25 cellular contexts compared by ENCODE assay signal in genomic region chr17:5033352-5034015, GRCh38. TPM values are rescaled to one million over a fixed set of nuclear protein-coding genes. Genes with fewer than 3 reads are reported as not detected.
DNase-seq lines count a peak whose midpoint lies in the region; ATAC-seq and TF ChIP-seq lines count a peak whose summit lies in the region.
"Had no signal": no experiment of that assay in that cellular context is flagged by ENCODE, and none has a peak within 500 bp of the region (broad histone marks: within the 10 kb centered on the region; RNA-seq: fewer than 3 reads in every experiment).

No MANE protein-coding gene starts in this region.

- H3K9me3 ChIP-seq in duodenal mucosa (ENCODE audit: control insufficient read depth in 1 of 2, low read length in 2 of 2) (no peaks in the 10 kb centered on the region), osteoblast (ENCODE audit: low read depth, low read length) (no peaks in the 10 kb centered on the region)
- H3K9me3 ChIP-seq: Caco-2 had no signal

- no peak overlapping the region for H2AFZ ChIP-seq in osteoblast (ENCODE audit: low read length)
- H2AFZ ChIP-seq: PC-9 had no signal

- no peak for DNase-seq in HFFc6
- peak; percentile 60 for DNase-seq in osteoblast (ENCODE audit: insufficient read length, low spot score, missing footprints)
- DNase-seq in NCI-H1092 (lab: John Stamatoyannopoulos, UW): no peak
- DNase-seq: ACHN, Caco-2, DMS153, EL, MV-4-11, NCI-H1417, NCI-H187, NCI-H226, NCI-H524, PC-9, SIG-M5, T-cell had no signal

- peaks cover 6% of the 10 kb centered on the region for H3K4me1 Mint-ChIP-seq in HFFc6 (ENCODE audit: low read depth)

- peaks cover 15% of the 10 kb centered on the region for H3K27me3 Mint-ChIP-seq in HFFc6 (ENCODE audit: insufficient read depth)
- H3K27me3 Mint-ChIP-seq: T-cell had no signal

- H3K79me2 ChIP-seq in osteoblast (ENCODE audit: insufficient read depth, low read length): no peaks in the 10 kb centered on the region

- H3K4me1 ChIP-seq in duodenal mucosa (ENCODE audit: control insufficient read depth in 1 of 2, insufficient read depth in 2 of 2, low read length in 2 of 2) (peaks cover 16 to 25% of the 10 kb centered on the region in 2 donors), osteoblast (ENCODE audit: insufficient read depth, low read length) (peaks cover 2% of the 10 kb centered on the region)
- H3K4me1 ChIP-seq: Caco-2 had no signal

- H3K4me3 Mint-ChIP-seq in HFFc6: no peak overlapping the region

- H4K20me1 ChIP-seq in osteoblast (ENCODE audit: insufficient read depth, low read length): no peaks in the 10 kb centered on the region

- peak overlapping the region in 1 of 2 donors; percentile 39 for H3K9ac ChIP-seq in duodenal mucosa (ENCODE audit: low read depth in 1 of 2, low read length in 2 of 2)
- H3K9ac ChIP-seq: KMS-11 had no signal

- H3K27me3 ChIP-seq in duodenal mucosa (ENCODE audit: control insufficient read depth in 1 of 2, insufficient read depth in 2 of 2, low read length in 2 of 2) (no peaks in the 10 kb centered on the region), osteoblast (ENCODE audit: insufficient read depth, low read length) (peaks cover 11% of the 10 kb centered on the region)

- peak overlapping the region; percentile 55 to 65 for H3K4me3 ChIP-seq in duodenal mucosa (ENCODE audit: low read depth in 1 of 2, low read length in 2 of 2)
- H3K4me3 ChIP-seq in osteoblast (ENCODE audit: insufficient read depth, low read length): no peak overlapping the region
- H3K4me3 ChIP-seq: PC-9 had no signal

- no peak overlapping the region for H3K4me2 ChIP-seq in osteoblast (ENCODE audit: insufficient read depth, low read length)
- H3K4me2 ChIP-seq: KMS-11, PC-9 had no signal

- no peaks in the 10 kb centered on the region for H3K36me3 Mint-ChIP-seq in HFFc6 (ENCODE audit: low read depth)
- H3K36me3 Mint-ChIP-seq: CD14-positive monocyte, T-cell had no signal

- H3K36me3 ChIP-seq in duodenal mucosa (ENCODE audit: control insufficient read depth in 1 of 2, insufficient read depth in 2 of 2, low read length in 2 of 2): no peaks in the 10 kb centered on the region
- H3K36me3 ChIP-seq in osteoblast (ENCODE audit: insufficient read depth, low read length): no peaks in the 10 kb centered on the region

- ATAC-seq in HG02970 (IDR thresholded peaks at IDR 0.05; ENCODE audit: low FRiP score, unreplicated experiment) (no peak), HG02885 (IDR thresholded peaks at IDR 0.05; ENCODE audit: poor library complexity, unreplicated experiment) (no peak), GM18870 (IDR thresholded peaks at IDR 0.05; ENCODE audit: unreplicated experiment) (no peak)
- ATAC-seq: HCT116, SK-N-SH treated with all-trans-retinoic acid at 6 μM for 48 hours, T-cell had no signal

- no peak overlapping the region for H3K27ac Mint-ChIP-seq in HFFc6
- H3K27ac Mint-ChIP-seq: T-cell had no signal

- TF ChIP-seq CTCF in GM12874 (IDR thresholded peaks at IDR 0.05; ENCODE audit: insufficient read depth, low read depth, low read length): 0 out of 2 replicates have a peak, but pooled peaks have one; percentile 1
- peak; percentile 17 for TF ChIP-seq CTCF in HFFc6 (IDR thresholded peaks at IDR 0.05)
- no peak for TF ChIP-seq CTCF in osteoblast (IDR thresholded peaks at IDR 0.05; ENCODE audit: extremely low read depth, low read depth, low read length)

- H3K27ac ChIP-seq in duodenal mucosa (ENCODE audit: low read depth, low read length) (no peak overlapping the region), osteoblast (ENCODE audit: low read depth, low read length) (no peak overlapping the region)
- H3K27ac ChIP-seq: KMS-11, PC-9, RWPE1 had no signal

- H3K9me3 Mint-ChIP-seq in HFFc6: no peaks in the 10 kb centered on the region
- H3K9me3 Mint-ChIP-seq: T-cell had no signal

RNA-seq across cellular contexts. Expression of gene SLC52A1, which starts 1.7 kb away (rescaled TPM):
- total RNA-seq in HFFc6 (2021; fragmentation: NEBNext Ultra II Directional; extraction: Animal tissue kit (Norgen Biotek cat#: 25700)): under 1 TPM in 1 of 6 experiments, not detected in 5; 0.12 TPM
- not detected in 2 replicates for total RNA-seq in osteoblast
- total RNA-seq: Caco-2 had no signal

RNA-seq across cellular contexts. Expression of gene KIF1C, which starts 35.7 kb away (rescaled TPM):
- total RNA-seq in HFFc6 (2021; fragmentation: NEBNext Ultra II Directional; extraction: Animal tissue kit (Norgen Biotek cat#: 25700)): 100 to 1,000 TPM; 174 to 200 (median 178) TPM
- 54.6 and 54.8 TPM in 2 replicates for total RNA-seq in osteoblast

RNA-seq across cellular contexts. Expression of gene INCA1, which starts 36.2 kb away (rescaled TPM):
- 1 to 10 TPM in 4 of 6 experiments, under 1 TPM in 2; 0.66 to 1.5 (median 1.0) TPM for total RNA-seq in HFFc6 (2021; fragmentation: NEBNext Ultra II Directional; extraction: Animal tissue kit (Norgen Biotek cat#: 25700))
- total RNA-seq in osteoblast: 0.29 and 0.36 TPM in 2 replicates

RNA-seq across cellular contexts. Expression of gene ZFP3, which starts 44.8 kb away (rescaled TPM):
- total RNA-seq in HFFc6 (2021; fragmentation: NEBNext Ultra II Directional; extraction: Animal tissue kit (Norgen Biotek cat#: 25700)): under 1 TPM in 5 of 6 experiments, not detected in 1; 0.09 to 0.19 (median 0.13) TPM
- total RNA-seq in osteoblast: 3.5 and 3.6 TPM in 2 replicates

RNA-seq across cellular contexts. Expression of gene CAMTA2, which starts 46.0 kb away (rescaled TPM):
- total RNA-seq in HFFc6 (2021; fragmentation: NEBNext Ultra II Directional; extraction: Animal tissue kit (Norgen Biotek cat#: 25700)): 10 to 100 TPM; 48.9 to 60.8 (median 54.1) TPM
- 14.7 and 19.2 TPM in 2 replicates for total RNA-seq in osteoblast
